8 cellular contexts compared by ENCODE assay signal in genomic region chr12:130031571-130032189, GRCh38.
DNase-seq lines count a peak whose midpoint lies in the region; ATAC-seq and TF ChIP-seq lines count a peak whose summit lies in the region.

No MANE protein-coding gene starts in this region.

- H3K9me3 Mint-ChIP-seq in T-helper 2 cell treated with Interferon-gamma antibody and Interleukin-4, amounts not matched to agents 5 μg/mL and 100 μg/mL, for 36 hours: no peaks in the 10 kb centered on the region
- peaks cover 0 to 87% (median 0%) of the 10 kb centered on the region in 5 experiments for H3K9me3 Mint-ChIP-seq in brain

- H3K4me1 ChIP-seq in BE2C: no peaks in the 10 kb centered on the region
- H3K4me1 ChIP-seq in left lung: no peaks in the 10 kb centered on the region

- H3K4me1 Mint-ChIP-seq in T-helper 2 cell treated with Interferon-gamma antibody and Interleukin-4, amounts not matched to agents 5 μg/mL and 100 μg/mL, for 36 hours (ENCODE audit: low read depth): no peaks in the 10 kb centered on the region
- no peaks in the 10 kb centered on the region for H3K4me1 Mint-ChIP-seq in brain

- H3K27me3 ChIP-seq in BE2C: peaks cover 30% of the 10 kb centered on the region
- H3K27me3 ChIP-seq in left lung: peaks cover 0 to 66% of the 10 kb centered on the region in 2 donors

- TF ChIP-seq CTCF in BE2C (IDR thresholded peaks at IDR 0.05; ENCODE audit: low read depth, low read length) (peak; percentile 100), brain (conservative IDR thresholded peaks at IDR 0.05) (peak; percentile 97 to 98), left lung (IDR thresholded peaks at IDR 0.05) (peak; percentile 82 to 92)

- TF ChIP-seq RAD21 in Ishikawa (IDR thresholded peaks at IDR 0.05; ENCODE audit: low read depth): peak; percentile 43

- H3K4me3 Mint-ChIP-seq in T-helper 2 cell treated with Interferon-gamma antibody and Interleukin-4, amounts not matched to agents 5 μg/mL and 100 μg/mL, for 36 hours: no peak overlapping the region
- no peak overlapping the region for H3K4me3 Mint-ChIP-seq in brain

- no peaks in the 10 kb centered on the region for H3K36me3 Mint-ChIP-seq in T-helper 2 cell treated with Interferon-gamma antibody and Interleukin-4, amounts not matched to agents 5 μg/mL and 100 μg/mL, for 36 hours (ENCODE audit: low read depth)
- no peaks in the 10 kb centered on the region for H3K36me3 Mint-ChIP-seq in brain

- H3K27me3 Mint-ChIP-seq in T-helper 2 cell treated with Interferon-gamma antibody and Interleukin-4, amounts not matched to agents 5 μg/mL and 100 μg/mL, for 36 hours (ENCODE audit: low read depth): no peaks in the 10 kb centered on the region
- peaks cover 27% of the 10 kb centered on the region for H3K27me3 Mint-ChIP-seq in brain

- intact Hi-C loops in left lung (cut with DNase I): no loop called here

- ATAC-seq in GM18519 (IDR thresholded peaks at IDR 0.05; ENCODE audit: low FRiP score, unreplicated experiment): peak; percentile 65
- peak; percentile 68 for ATAC-seq in left lung
- ATAC-seq in HG02759 (IDR thresholded peaks at IDR 0.05; ENCODE audit: unreplicated experiment): no peak

- H3K27ac Mint-ChIP-seq in T-helper 2 cell treated with Interferon-gamma antibody and Interleukin-4, amounts not matched to agents 5 μg/mL and 100 μg/mL, for 36 hours: no peak overlapping the region
- H3K27ac Mint-ChIP-seq in brain: no peak overlapping the region

- no peaks in the 10 kb centered on the region for H3K36me3 ChIP-seq in BE2C
- no peaks in the 10 kb centered on the region for H3K36me3 ChIP-seq in left lung

- H3K4me3 ChIP-seq in BE2C (ENCODE audit: low read depth, low read length): no peak overlapping the region
- H3K4me3 ChIP-seq in left lung: no peak overlapping the region

- TF ChIP-seq EP300 in Ishikawa (IDR thresholded peaks at IDR 0.05; ENCODE audit: borderline replicate concordance): no peak

- H3K9me3 ChIP-seq in BE2C (no peaks in the 10 kb centered on the region), left lung (no peaks in the 10 kb centered on the region)

- no peak overlapping the region for H3K27ac ChIP-seq in left lung

- peak; percentile 74 for DNase-seq in BE2C
- DNase-seq in T-helper 2 cell treated with Interferon-gamma antibody and Interleukin-4, amounts not matched to agents 5 μg/mL and 100 μg/mL, for 36 hours (ENCODE audit: low spot score): peak; percentile 47
- DNase-seq in left lung: peak in 1 of 2 donors; percentile 86
- peak; percentile 41 for DNase-seq in stimulated activated CD8-positive, alpha-beta memory T cell treated with anti-CD3 and anti-CD28 coated beads, Interleukin-15, amount 100 ng/mL, for 1 hour (ENCODE audit: low read depth)

TF ChIP-seq in Ishikawa, 13 proteins besides CTCF, POLR2A, EP300 and RAD21:
- TF ChIP-seq TEAD4 (IDR thresholded peaks at IDR 0.05) (no peak), EGR1 (IDR thresholded peaks at IDR 0.05) (no peak), REST (IDR thresholded peaks at IDR 0.05; ENCODE audit: low read depth) (no peak), ZBTB7A (IDR thresholded peaks at IDR 0.05; ENCODE audit: low read depth) (no peak), MAX (IDR thresholded peaks at IDR 0.05) (no peak), TCF12 (IDR thresholded peaks at IDR 0.05; ENCODE audit: low read depth) (no peak), YY1 (IDR thresholded peaks at IDR 0.05; ENCODE audit: low read depth) (no peak), NFIC (IDR thresholded peaks at IDR 0.05) (no peak), CREB1 (IDR thresholded peaks at IDR 0.05; ENCODE audit: low read depth) (no peak), CEBPB (IDR thresholded peaks at IDR 0.05) (no peak), TAF1 (IDR thresholded peaks at IDR 0.05; ENCODE audit: low read depth) (no peak), FOXM1 (IDR thresholded peaks at IDR 0.05; ENCODE audit: borderline replicate concordance, low read depth) (no peak), USF1 (IDR thresholded peaks at IDR 0.05) (no peak)
TF ChIP-seq in Ishikawa: peak in this region for 0.
